In genomic region chr4:140568507-140569306, GRCh38 we compare ENCODE assay signal across 8 cellular contexts. TPM values are rescaled to one million over a fixed set of nuclear protein-coding genes. Genes with fewer than 3 reads are reported as not detected.
DNase-seq lines count a peak whose midpoint lies in the region; ATAC-seq lines count a peak whose summit lies in the region.

UCP1 (minus strand) TSS chr4:140568961; CDS start chr4:140568729, 232 bp downstream.

- H3K27ac ChIP-seq in HUES48 (ENCODE audit: low read depth, low read length) (no peak within 1 kb of the TSS), mesodermal cell (ENCODE audit: low read depth, low read length, severe bottlenecking) (no peak within 1 kb of the TSS), aorta (ENCODE audit: low read depth in 1 of 2, low read length in 2 of 2) (no peak within 1 kb of the TSS)
- no peak within 1 kb of the TSS for H3K27ac ChIP-seq in effector memory CD4-positive, alpha-beta T cell (ENCODE audit: insufficient read depth, low read length, poor library complexity, severe bottlenecking)

- H3K9ac ChIP-seq in HUES48 (ENCODE audit: low read depth, low read length): peak within 1 kb of the TSS; percentile 48; the same call in 1 of the 2 replicates

- H3K36me3 ChIP-seq in HUES48 (ENCODE audit: control insufficient read depth, insufficient read depth, low read length) (no peaks in the 10 kb centered on the region), mesodermal cell (ENCODE audit: control insufficient read depth, insufficient read depth, low read length) (no peaks in the 10 kb centered on the region), aorta (ENCODE audit: control insufficient read depth in 1 of 2, insufficient read depth in 2 of 2, low read length in 1 of 2) (no peaks in the 10 kb centered on the region)
- no peaks in the 10 kb centered on the region for H3K36me3 ChIP-seq in effector memory CD4-positive, alpha-beta T cell (ENCODE audit: control insufficient read depth, insufficient read depth, low read length)

- peaks cover 64% of the 10 kb centered on the region for H3K27me3 ChIP-seq in HUES48 (ENCODE audit: control insufficient read depth, insufficient read depth, low read length)
- H3K27me3 ChIP-seq in effector memory CD4-positive, alpha-beta T cell (replicated peaks; ENCODE audit: control insufficient read depth, insufficient read depth, low read length, poor library complexity, severe bottlenecking): peaks cover 19% of the 10 kb centered on the region
- H3K27me3 ChIP-seq in aorta (ENCODE audit: control insufficient read depth in 1 of 2, insufficient read depth in 2 of 2, low read length in 1 of 2): no peaks in the 10 kb centered on the region

- peaks cover 12% of the 10 kb centered on the region for H3K4me1 ChIP-seq in HUES48 (ENCODE audit: control insufficient read depth, insufficient read depth, low read length)
- H3K4me1 ChIP-seq in effector memory CD4-positive, alpha-beta T cell (ENCODE audit: control insufficient read depth, insufficient read depth, low read length, poor library complexity, severe bottlenecking): peaks cover 15% of the 10 kb centered on the region
- H3K4me1 ChIP-seq in mesodermal cell (ENCODE audit: control insufficient read depth, insufficient read depth, low read length, poor library complexity, severe bottlenecking): peaks cover 10% of the 10 kb centered on the region
- no peaks in the 10 kb centered on the region for H3K4me1 ChIP-seq in aorta (ENCODE audit: control insufficient read depth in 1 of 2, insufficient read depth in 2 of 2, low read length in 2 of 2)

- DNase-seq in AG08396 (ENCODE audit: low spot score): peak; percentile 35
- no peak for DNase-seq in effector memory CD4-positive, alpha-beta T cell
- peak; percentile 45 to 75 for DNase-seq in aorta
- no peak for DNase-seq in midbrain (lab: John Stamatoyannopoulos, UW)

- peak; percentile 58 for ATAC-seq in aorta (ENCODE audit: low FRiP score)
- no peak for ATAC-seq in GM18519 (IDR thresholded peaks at IDR 0.05; ENCODE audit: low FRiP score, unreplicated experiment)
- no peak for ATAC-seq in GM18873 (IDR thresholded peaks at IDR 0.05; ENCODE audit: low FRiP score, unreplicated experiment)

- H3K9me3 ChIP-seq in HUES48 (ENCODE audit: control insufficient read depth, insufficient read depth, low read length) (no peaks in the 10 kb centered on the region), mesodermal cell (ENCODE audit: control insufficient read depth, low read length) (no peaks in the 10 kb centered on the region), aorta (ENCODE audit: control insufficient read depth, low read length) (peaks cover 4% of the 10 kb centered on the region)
- no peaks in the 10 kb centered on the region for H3K9me3 ChIP-seq in effector memory CD4-positive, alpha-beta T cell (ENCODE audit: control insufficient read depth, low read length)

- intact Hi-C loops in aorta (cut with DNase I): no loop called here

- 1% methylated on average over 48 to 58 of the region's 69 CpGs for WGBS in mesodermal cell (ENCODE audit: insufficient coverage in 2 of 2), 2 experiments
- WGBS in aorta, 2 donors: 2% methylated on average over 62 to 69 of the region's 69 CpGs

- H3K4me3 ChIP-seq in HUES48 (ENCODE audit: low read depth, low read length): peak within 1 kb of the TSS; percentile 72
- peak within 1 kb of the TSS; percentile 28 for H3K4me3 ChIP-seq in effector memory CD4-positive, alpha-beta T cell (ENCODE audit: insufficient read depth, low read depth, low read length, poor library complexity, severe bottlenecking)
- peak within 1 kb of the TSS; percentile 35 for H3K4me3 ChIP-seq in mesodermal cell (ENCODE audit: extremely low read depth, insufficient read depth, low read length, poor library complexity, severe bottlenecking)
- H3K4me3 ChIP-seq in aorta (ENCODE audit: low read length in 2 of 2): peak within 1 kb of the TSS in 1 of 2 donors; percentile 32

RNA-seq across cellular contexts. Expression of gene UCP1, which starts in this region (rescaled TPM):
- polyA plus RNA-seq in mesodermal cell (2013, experiment 1 of 2): not detected
- not detected for polyA plus RNA-seq in mesodermal cell (2013, experiment 2 of 2)
- total RNA-seq in aorta: not detected
- polyA plus RNA-seq in aorta: not detected

Comparison
In these comparisons a context has a peak if more than half of its experiments do, and no peak if none do; other contexts are left out.
1. Peak in DNase-seq and ATAC-seq in aorta; RNA of the gene not detected or under 1 TPM.